ENCODE assay signal across 23 cellular contexts in genomic region chr13:102848956-102849355, GRCh38. TPM values are rescaled to one million over a fixed set of nuclear protein-coding genes. Genes with fewer than 3 reads are reported as not detected.
A peak's percentile ranks its signal among the peaks of the same experiment; 100 is the strongest.
DNase-seq lines count a peak whose midpoint lies in the region; ATAC-seq and TF ChIP-seq lines count a peak whose summit lies in the region.
"Had no signal": no experiment of that assay in that cellular context is flagged by ENCODE, and none has a peak within 500 bp of the region (broad histone marks: within the 10 kb centered on the region; RNA-seq: fewer than 3 reads in every experiment).

No MANE protein-coding gene starts in this region.

- no peak for DNase-seq in activated naive CD4-positive, alpha-beta T cell (lab: John Stamatoyannopoulos, UW)
- no peak for DNase-seq in T-helper 2 cell treated with Interferon-gamma antibody and Interleukin-4, amounts not matched to agents 5 μg/mL and 100 μg/mL, for 36 hours (ENCODE audit: low spot score)
- no peak for DNase-seq in effector memory CD8-positive, alpha-beta T cell
- DNase-seq in type B pancreatic cell (ENCODE audit: extremely low spot score, unreplicated experiment) (no peak), T-helper 1 cell (no peak)
- DNase-seq: activated CD4-positive, alpha-beta T cell treated with anti-CD3 and anti-CD28 coated beads for 1 hour; activated CD8-positive, alpha-beta memory T cell treated with anti-CD3 and anti-CD28 coated beads, Interleukin-2, amount 10 ng/mL, durations not matched to agents 7 days and 5 days; activated effector memory CD4-positive, alpha-beta T cell treated with anti-CD3 and anti-CD28 coated beads, Interleukin-2, amount 50 U/mL, for 16 hours; dorsolateral prefrontal cortex; heart right ventricle; naive B cell; NCI-H1048; NCI-H187 treated with DMSO at 0.1 percent for 48 hours; OCI-M1; posterior cingulate gyrus; stimulated activated CD8-positive, alpha-beta memory T cell treated with anti-CD3 and anti-CD28 coated beads, Interleukin-4, amount 100 ng/mL, for 48 hours; uterus had no signal

- TF ChIP-seq CTCF in type B pancreatic cell (conservative IDR thresholded peaks at IDR 0.05), result no peak

- peaks cover 2% of the 10 kb centered on the region for H3K36me3 Mint-ChIP-seq in activated naive CD4-positive, alpha-beta T cell treated with anti-CD3 and anti-CD28 coated beads, Interleukin-2, amount 50 U/mL, for 24 hours
- H3K36me3 Mint-ChIP-seq in T-helper 2 cell treated with Interferon-gamma antibody and Interleukin-4, amounts not matched to agents 5 μg/mL and 100 μg/mL, for 36 hours (ENCODE audit: low read depth), result peaks cover 28% of the 10 kb centered on the region
- peaks cover 56% of the 10 kb centered on the region for H3K36me3 Mint-ChIP-seq in effector memory CD8-positive, alpha-beta T cell (ENCODE audit: insufficient read depth)
- peaks cover 1% of the 10 kb centered on the region for H3K36me3 Mint-ChIP-seq in type B pancreatic cell
- H3K36me3 Mint-ChIP-seq: naive B cell had no signal

- H3K27ac Mint-ChIP-seq in activated naive CD4-positive, alpha-beta T cell treated with anti-CD3 and anti-CD28 coated beads, Interleukin-2, amount 50 U/mL, for 24 hours, result peak overlapping the region; percentile 81
- H3K27ac Mint-ChIP-seq in T-helper 2 cell treated with Interferon-gamma antibody and Interleukin-4, amounts not matched to agents 5 μg/mL and 100 μg/mL, for 36 hours, result no peak overlapping the region
- H3K27ac Mint-ChIP-seq in effector memory CD8-positive, alpha-beta T cell, result peak overlapping the region; percentile 11 to 70
- H3K27ac Mint-ChIP-seq in type B pancreatic cell, result no peak overlapping the region
- H3K27ac Mint-ChIP-seq: activated CD8-positive, alpha-beta memory T cell treated with anti-CD3 and anti-CD28 coated beads, Interleukin-2, amount 10 ng/mL, durations not matched to agents 7 days and 5 days had no signal

- H3K9me3 Mint-ChIP-seq in activated naive CD4-positive, alpha-beta T cell treated with anti-CD3 and anti-CD28 coated beads, Interleukin-2, amount 50 U/mL, for 24 hours, result no peaks in the 10 kb centered on the region
- no peaks in the 10 kb centered on the region for H3K9me3 Mint-ChIP-seq in T-helper 2 cell treated with Interferon-gamma antibody and Interleukin-4, amounts not matched to agents 5 μg/mL and 100 μg/mL, for 36 hours
- H3K9me3 Mint-ChIP-seq in effector memory CD8-positive, alpha-beta T cell, result no peaks in the 10 kb centered on the region
- H3K9me3 Mint-ChIP-seq in type B pancreatic cell, result no peaks in the 10 kb centered on the region
- H3K9me3 Mint-ChIP-seq: CD14-positive monocyte; central memory CD8-positive, alpha-beta T cell; naive B cell had no signal

- no peak overlapping the region for H3K4me3 Mint-ChIP-seq in activated naive CD4-positive, alpha-beta T cell treated with anti-CD3 and anti-CD28 coated beads, Interleukin-2, amount 50 U/mL, for 24 hours
- H3K4me3 Mint-ChIP-seq in T-helper 2 cell treated with Interferon-gamma antibody and Interleukin-4, amounts not matched to agents 5 μg/mL and 100 μg/mL, for 36 hours, result peak overlapping the region; percentile 12
- no peak overlapping the region for H3K4me3 Mint-ChIP-seq in effector memory CD8-positive, alpha-beta T cell
- H3K4me3 Mint-ChIP-seq in type B pancreatic cell, result peak overlapping the region; percentile 71
- H3K4me3 Mint-ChIP-seq: activated CD8-positive, alpha-beta memory T cell treated with anti-CD3 and anti-CD28 coated beads, Interleukin-2, amount 10 ng/mL, durations not matched to agents 7 days and 5 days; CD14-positive monocyte; central memory CD8-positive, alpha-beta T cell had no signal

- H3K4me1 Mint-ChIP-seq in activated naive CD4-positive, alpha-beta T cell treated with anti-CD3 and anti-CD28 coated beads, Interleukin-2, amount 50 U/mL, for 24 hours, result peaks cover 62% of the 10 kb centered on the region
- peaks cover 41% of the 10 kb centered on the region for H3K4me1 Mint-ChIP-seq in T-helper 2 cell treated with Interferon-gamma antibody and Interleukin-4, amounts not matched to agents 5 μg/mL and 100 μg/mL, for 36 hours (ENCODE audit: low read depth)
- peaks cover 31 to 51% of the 10 kb centered on the region in 2 donors for H3K4me1 Mint-ChIP-seq in effector memory CD8-positive, alpha-beta T cell (ENCODE audit: low read depth in 2 of 2)
- H3K4me1 Mint-ChIP-seq in type B pancreatic cell (ENCODE audit: unreplicated experiment), result peaks cover 12% of the 10 kb centered on the region

- ATAC-seq in effector memory CD8-positive, alpha-beta T cell (replicated peaks), result no peak
- ATAC-seq in GM21576 (IDR thresholded peaks at IDR 0.05; ENCODE audit: unreplicated experiment) (no peak), GM18909 (IDR thresholded peaks at IDR 0.05; ENCODE audit: poor library complexity, unreplicated experiment) (no peak)
- ATAC-seq: activated CD8-positive, alpha-beta memory T cell treated with anti-CD3 and anti-CD28 coated beads, Interleukin-2, amount 10 ng/mL, durations not matched to agents 7 days and 5 days; heart right ventricle; Right ventricle myocardium inferior had no signal

- H3K27me3 Mint-ChIP-seq in activated naive CD4-positive, alpha-beta T cell treated with anti-CD3 and anti-CD28 coated beads, Interleukin-2, amount 50 U/mL, for 24 hours, result no peaks in the 10 kb centered on the region
- no peaks in the 10 kb centered on the region for H3K27me3 Mint-ChIP-seq in T-helper 2 cell treated with Interferon-gamma antibody and Interleukin-4, amounts not matched to agents 5 μg/mL and 100 μg/mL, for 36 hours (ENCODE audit: low read depth)
- H3K27me3 Mint-ChIP-seq in effector memory CD8-positive, alpha-beta T cell, result no peaks in the 10 kb centered on the region
- H3K27me3 Mint-ChIP-seq in type B pancreatic cell, result no peaks in the 10 kb centered on the region
- H3K27me3 Mint-ChIP-seq: activated CD8-positive, alpha-beta memory T cell treated with anti-CD3 and anti-CD28 coated beads, Interleukin-2, amount 10 ng/mL, durations not matched to agents 7 days and 5 days; central memory CD8-positive, alpha-beta T cell; naive B cell had no signal

RNA-seq across cellular contexts. Expression of gene ERCC5, which starts 3.1 kb away (rescaled TPM):
- total RNA-seq in type B pancreatic cell (ENCODE audit: low replicate concordance), result 44.1 and 51.6 TPM in 2 replicates

RNA-seq across cellular contexts. Expression of gene BIVM, which starts 50.0 kb away (rescaled TPM):
- 17.1 and 30.0 TPM in 2 replicates for total RNA-seq in type B pancreatic cell (ENCODE audit: low replicate concordance)

RNA-seq across cellular contexts. Expression of gene POGLUT2, which starts 50.2 kb away (rescaled TPM):
- total RNA-seq in type B pancreatic cell (ENCODE audit: low replicate concordance), result 8.1 and 28.5 TPM in 2 replicates

Comparison
In these comparisons a context has a peak if more than half of its experiments do, and no peak if none do; other contexts are left out.
1. H3K27ac Mint-ChIP-seq: peak in activated naive CD4-positive, alpha-beta T cell treated with anti-CD3 and anti-CD28 coated beads, Interleukin-2, amount 50 U/mL, for 24 hours (single experiment) and effector memory CD8-positive, alpha-beta T cell (2 of 2); none in T-helper 2 cell treated with Interferon-gamma antibody and Interleukin-4, amounts not matched to agents 5 μg/mL and 100 μg/mL, for 36 hours (single experiment) and type B pancreatic cell (single experiment).
2. H3K4me3 Mint-ChIP-seq: peak in T-helper 2 cell treated with Interferon-gamma antibody and Interleukin-4, amounts not matched to agents 5 μg/mL and 100 μg/mL, for 36 hours (single experiment) and type B pancreatic cell (single experiment); none in activated naive CD4-positive, alpha-beta T cell treated with anti-CD3 and anti-CD28 coated beads, Interleukin-2, amount 50 U/mL, for 24 hours (single experiment) and effector memory CD8-positive, alpha-beta T cell (0 of 2).